In genomic region chr12:2890388-2891239, GRCh38 we compare ENCODE assay signal across 8 cellular contexts. TPM values are rescaled to one million over a fixed set of nuclear protein-coding genes. Genes with fewer than 3 reads are reported as not detected.
DNase-seq lines count a peak whose midpoint lies in the region; ATAC-seq, FAIRE-seq and TF ChIP-seq lines count a peak whose summit lies in the region.

TULP3 (plus strand) TSS chr12:2890891; CDS start chr12:2890948, 57 bp downstream.

- POLR2A ChIA-PET in Caco-2 (lab: Charles Lee), result interaction anchor here (0.6 to 1.8 kb wide), 11 partner anchors 7 to 1242 kb away, joined by 3 to 22 read pairs (median 5); partner anchors contain the start of genes FOXM1, RHNO1 and TEAD4

- intact Hi-C loops in Caco-2 (cut with micrococcal nuclease; ENCODE audit: unreplicated experiment), result loop anchor here (1.0 to 2.0 kb wide), 4 partner anchors 13 to 78 kb away; partner anchors contain the start of genes FOXM1, ITFG2, RHNO1 and TEAD4

- no peaks in the 10 kb centered on the region for H3K9me3 ChIP-seq in Caco-2
- H3K9me3 ChIP-seq in mesodermal cell (ENCODE audit: control insufficient read depth, low read length), result no peaks in the 10 kb centered on the region

- BruUV-seq in Caco-2 (replicated peaks; lab: Mats Ljungman, UMichigan), result no TSS peak

- CTCF ChIA-PET in Caco-2 (lab: Charles Lee), result interaction anchor here (0.7 to 2.1 kb wide), 6 partner anchors 16 to 151 kb away, joined by 3 to 10 read pairs (median 5); no protein-coding TSS in a partner anchor

- peak in 1 of 2 experiments; percentile 18 for TF ChIP-seq CTCF in Caco-2 (IDR thresholded peaks at IDR 0.05; ENCODE audit: insufficient read depth in 1 of 2, low read depth in 1 of 2, low read length in 1 of 2, severe bottlenecking in 1 of 2, unreplicated experiment in 1 of 2)

- H3K27ac Mint-ChIP-seq in Caco-2 (ENCODE audit: unreplicated experiment), result peak within 1 kb of the TSS; percentile 91

- peak within 1 kb of the TSS; percentile 82 for H3K4me3 Mint-ChIP-seq in Caco-2 (ENCODE audit: unreplicated experiment)

- no peaks in the 10 kb centered on the region for H3K9me3 Mint-ChIP-seq in Caco-2 (ENCODE audit: unreplicated experiment)

- peak; percentile 99 for FAIRE-seq in HTR-8/SVneo (lab: Jason Lieb, UNC)
- peak; percentile 91 for FAIRE-seq in endometrium (lab: Jason Lieb, UNC)

- peaks cover 15% of the 10 kb centered on the region for H3K4me1 Mint-ChIP-seq in Caco-2 (ENCODE audit: low read depth, unreplicated experiment)

- H3K36me3 ChIP-seq in Caco-2 (ENCODE audit: control insufficient read depth, insufficient read depth, low read length) (peaks cover 1% of the 10 kb centered on the region), mesodermal cell (ENCODE audit: control insufficient read depth, insufficient read depth, low read length) (peaks cover 41% of the 10 kb centered on the region)

- WGBS in mesodermal cell (ENCODE audit: insufficient coverage in 2 of 2), 2 experiments, result 1 to 2% methylated on average over 73 to 82 of the region's 83 CpGs

- ATAC-seq in GM21367 (IDR thresholded peaks at IDR 0.05; ENCODE audit: unreplicated experiment), result peak; percentile 92

- H3K27ac ChIP-seq in mesodermal cell (ENCODE audit: low read depth, low read length, severe bottlenecking), result peak within 1 kb of the TSS; percentile 86

- no peaks in the 10 kb centered on the region for H3K27me3 ChIP-seq in Caco-2 (replicated peaks; ENCODE audit: control insufficient read depth, insufficient read depth, low read length)

- peak; percentile 100 for DNase-seq in Caco-2
- DNase-seq in HTR-8/SVneo (ENCODE audit: insufficient read length, low spot score), result peak; percentile 99
- peak; percentile 95 for DNase-seq in NOMO-1 treated with dmso at 0.1 percent for 144 hours (lab: John Stamatoyannopoulos, UW; ENCODE audit: unreplicated experiment)
- peak; percentile 98 for DNase-seq in activated CD8-positive, alpha-beta memory T cell treated with anti-CD3 and anti-CD28 coated beads, Interleukin-2, amount 50 U/mL, for 4 hours
- peak; percentile 95 to 98 for DNase-seq in stimulated activated CD8-positive, alpha-beta memory T cell treated with anti-CD3 and anti-CD28 coated beads, Interleukin-15, amount 100 ng/mL, for 4 hours (ENCODE audit: low read depth in 2 of 2)

- H3K4me1 ChIP-seq in Caco-2, result peaks cover 18% of the 10 kb centered on the region
- H3K4me1 ChIP-seq in mesodermal cell (ENCODE audit: control insufficient read depth, insufficient read depth, low read length, poor library complexity, severe bottlenecking), result no peaks in the 10 kb centered on the region

- peaks cover 55% of the 10 kb centered on the region for H3K36me3 Mint-ChIP-seq in Caco-2 (ENCODE audit: insufficient read depth, unreplicated experiment)

- no peaks in the 10 kb centered on the region for H3K27me3 Mint-ChIP-seq in Caco-2 (ENCODE audit: insufficient read depth, unreplicated experiment)

- H3K4me3 ChIP-seq in Caco-2 (ENCODE audit: low read depth, low read length) (peak within 1 kb of the TSS; percentile 91), mesodermal cell (ENCODE audit: extremely low read depth, insufficient read depth, low read length, poor library complexity, severe bottlenecking) (peak within 1 kb of the TSS; percentile 80)

RNA-seq across cellular contexts. Expression of gene TULP3, which starts in this region (rescaled TPM):
- total RNA-seq in Caco-2 (2022), result 31.0 and 31.7 TPM in 2 replicates
- 36.4 TPM for polyA plus RNA-seq in mesodermal cell (2013, experiment 1 of 2)
- 34.4 TPM for polyA plus RNA-seq in mesodermal cell (2013, experiment 2 of 2)

Comparison
In these comparisons a context has a peak if more than half of its experiments do, and no peak if none do; other contexts are left out.
1. Peak in every context shown above with its lines: DNase-seq, ATAC-seq, H3K4me3 ChIP-seq and H3K27ac ChIP-seq.